Comparison of ENCODE assay signal across 8 cellular contexts in the genomic region with DNA sequence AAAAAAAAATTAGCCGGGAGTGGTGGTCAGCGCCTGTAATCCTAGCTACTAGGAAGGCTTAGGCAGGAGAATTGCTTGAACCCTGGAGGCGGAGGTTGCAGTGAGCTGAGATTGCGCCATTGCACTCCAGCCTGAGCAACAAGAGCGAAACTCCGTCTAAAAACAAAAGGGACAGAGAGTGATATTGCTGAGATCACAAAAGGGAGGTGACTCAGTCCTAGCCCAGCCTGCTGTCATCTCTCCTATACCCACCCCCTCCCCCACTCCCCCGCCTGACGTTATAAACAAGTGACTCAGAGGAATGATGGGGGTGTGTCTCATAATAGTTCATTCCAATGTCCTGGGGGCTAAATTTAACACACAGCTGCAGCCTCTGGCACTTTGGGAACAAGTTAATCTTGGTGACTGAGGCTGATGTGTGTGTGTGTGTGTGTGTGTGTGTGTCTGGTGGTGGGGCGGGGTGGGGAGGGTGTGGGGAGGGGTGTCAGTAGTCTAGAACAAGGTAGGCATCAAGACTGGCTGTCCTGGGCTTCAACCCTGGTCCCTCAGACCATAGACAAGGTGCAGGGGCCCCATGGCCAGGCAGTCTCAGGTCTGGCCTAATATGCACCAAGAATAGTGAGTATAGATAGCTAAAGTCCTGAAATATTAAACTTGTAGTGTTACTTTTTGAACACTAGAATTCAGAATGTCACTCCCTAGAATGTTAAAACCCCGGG. TPM values are rescaled to one million over a fixed set of nuclear protein-coding genes. Genes with fewer than 3 reads are reported as not detected.
DNase-seq lines count a peak whose midpoint lies in the region; ATAC-seq, FAIRE-seq and TF ChIP-seq lines count a peak whose summit lies in the region.

No MANE protein-coding gene starts in this region.

- H4K20me1 ChIP-seq in K562 (replicated peaks; ENCODE audit: control insufficient read depth, insufficient read depth, low read length) = no peaks in the 10 kb centered on the region

- in situ Hi-C loops in Caki2 (cut with HindIII; ENCODE audit: low pct_unique_long_range_greater_than_20kb, low sequenced_read_pairs) (no loop called here), K562 (cut with MboI) (no loop called here), GM13976 (cut with MboI; ENCODE audit: low sequenced_read_pairs, unreplicated experiment) (no loop called here)

- POLR2A ChIA-PET in K562 (lab: Yijun Ruan, JAX) = interaction anchor here (0.5 to 1.3 kb wide), 3 partner anchors 13 to 32 kb away, joined by 3 to 4 read pairs (median 4); no protein-coding TSS in a partner anchor

- TF ChIP-seq CTCF in K562 (IDR thresholded peaks at IDR 0.05 in 2 of 3, conservative IDR thresholded peaks at IDR 0.05 in 1 of 3; ENCODE audit: insufficient read depth in 2 of 3, low read depth in 1 of 3, low read length in 3 of 3) (no peak), kidney epithelial cell (IDR thresholded peaks at IDR 0.05; ENCODE audit: insufficient read depth, low read length, poor library complexity, severe bottlenecking) (no peak), GM13976 (IDR thresholded peaks at IDR 0.05; ENCODE audit: borderline replicate concordance, control extremely low read depth, extremely low read depth, insufficient read depth, missing control alignments) (no peak)

- H3K27ac ChIP-seq in K562 (ENCODE audit: extremely low read depth, low read depth, low read length) = no peak overlapping the region

- H3K4me3 ChIP-seq in K562 (no peak overlapping the region), kidney epithelial cell (ENCODE audit: low read depth, low read length) (no peak overlapping the region)

- peak; percentile 8; the same call in 1 of the 2 replicates for TF ChIP-seq EP300 in K562 (IDR thresholded peaks at IDR 0.05; ENCODE audit: low read length)

- intact Hi-C loops in K562 (cut with micrococcal nuclease) = no loop called here

- no peak overlapping the region for H2AFZ ChIP-seq in K562 (ENCODE audit: low read depth, low read length)

- H3K4me1 ChIP-seq in K562 (replicated peaks in 1 of 2; ENCODE audit: control insufficient read depth in 2 of 2, insufficient read depth in 2 of 2, low read length in 2 of 2) = peaks cover 3 to 26% of the 10 kb centered on the region in 2 experiments; a peak in 3 of 5 replicates

- peak; percentile 94 for ATAC-seq in K562

- H3K27me3 ChIP-seq in K562 (ENCODE audit: control insufficient read depth in 2 of 2, insufficient read depth in 2 of 2, low read length in 2 of 2) (peaks cover 31 to 54% of the 10 kb centered on the region in 2 experiments), kidney epithelial cell (ENCODE audit: control insufficient read depth, insufficient read depth, low read length) (peaks cover 30% of the 10 kb centered on the region)

- H3K36me3 ChIP-seq in K562 (ENCODE audit: control insufficient read depth, insufficient read depth, low read length) = no peaks in the 10 kb centered on the region
- H3K36me3 ChIP-seq in kidney epithelial cell (ENCODE audit: control insufficient read depth, insufficient read depth, low read length) = no peaks in the 10 kb centered on the region

- BruUV-seq in K562 (replicated peaks; lab: Mats Ljungman, UMichigan) = no TSS peak

- no peak overlapping the region for H3K9ac ChIP-seq in K562 (ENCODE audit: insufficient read depth in 1 of 2, low read depth in 2 of 2, low read length in 2 of 2)

- no peak for TF ChIP-seq POLR2A in K562 (conservative IDR thresholded peaks at IDR 0.05)

- H3K4me2 ChIP-seq in K562 (ENCODE audit: insufficient read depth, low read length) = 0 out of 2 replicates have a peak overlapping the region, but pooled peaks have one; percentile 9

- peaks cover 5% of the 10 kb centered on the region for H3K9me1 ChIP-seq in K562 (ENCODE audit: control insufficient read depth, insufficient read depth, low read length)

- 0% methylated on average over 10 of the region's 10 CpGs for WGBS in K562 (ENCODE audit: insufficient coverage, low coverage, missing lambda C conversion rate)

- no peak for TF ChIP-seq RAD21 in K562 (CRISPR knock-in tag; conservative IDR thresholded peaks at IDR 0.05 in 1 of 2, IDR thresholded peaks at IDR 0.05 in 1 of 2)

- no peaks in the 10 kb centered on the region for H3K9me3 ChIP-seq in K562 (replicated peaks; ENCODE audit: control insufficient read depth, insufficient read depth, low read depth, low read length)

- peak; percentile 66 for DNase-seq in Caki2 (ENCODE audit: low read depth)
- peak; percentile 78 for DNase-seq in NCI-H460 (ENCODE audit: extremely low read depth, low read depth)
- peak; percentile 84 to 98 (median 96) for DNase-seq in K562 (ENCODE audit: extremely low read depth in 1 of 4, low spot score in 3 of 4)
- peak; percentile 80 for DNase-seq in kidney epithelial cell (ENCODE audit: low read depth)
- peak; percentile 66 for DNase-seq in stimulated activated CD8-positive, alpha-beta memory T cell treated with anti-CD3 and anti-CD28 coated beads, Interleukin-4, amount 100 ng/mL, for 48 hours
- no peak for DNase-seq in GM13976 (ENCODE audit: low spot score)
- DNase-seq in NCI-H1436 (lab: John Stamatoyannopoulos, UW) = no peak
- no peak for DNase-seq in effector CD4-positive, alpha-beta T cell

- H3K79me2 ChIP-seq in K562 (ENCODE audit: control insufficient read depth, insufficient read depth, low read length) = no peaks in the 10 kb centered on the region

- FAIRE-seq in K562 (lab: Jason Lieb, UNC) = peak; percentile 95

- CTCF ChIA-PET in K562 (lab: Yijun Ruan, JAX; ENCODE audit: low intra/inter-chr PET ratio) = interaction anchor here (0.6 to 1.7 kb wide), 2 partner anchors 60 to 97 kb away, joined by 4 to 6 read pairs; no protein-coding TSS in a partner anchor

RNA-seq across cellular contexts. Expression of a gene that starts 1.3 kb away (rescaled TPM):
- total RNA-seq in Caki2 (2014; rRNA removed; shearing (Covaris generic); ENCODE audit: low replicate concordance) = not detected in 2 replicates
- not detected in 2 replicates for total RNA-seq in NCI-H460 (2014; rRNA removed; shearing (Covaris generic))
- not detected in 2 replicates for polyA plus RNA-seq in NCI-H460 (2014; cell fraction: nucleus; rRNA removed)
- not detected in 2 replicates for total RNA-seq in K562 (2011; cell fraction: chromatin; rRNA removed; ENCODE audit: low replicate concordance)
- total RNA-seq in K562 (2011; cell fraction: nucleolus; rRNA removed) = not detected in 2 replicates
- not detected in 2 replicates for total RNA-seq in K562 (2011; cell fraction: nucleoplasm; rRNA removed)
- total RNA-seq in K562 (2014; rRNA removed) (not detected in 2 replicates), K562 (2014; rRNA removed; fragmentation: Illumina TruSeq; extraction: Trizol) (not detected in 2 replicates), K562 (2015; rRNA removed; fragmentation: Illumina TruSeq; extraction: Trizol) (not detected in 2 replicates), K562 (2021) (not detected in 2 replicates), kidney epithelial cell (not detected in 2 replicates)
- polyA plus RNA-seq in K562 (2011; rRNA removed) (not detected in 2 replicates), K562 (2014; fragmentation: Illumina TruSeq; extraction: Trizol) (not detected in 2 replicates), K562 (2014; fragmentation: Nextera tagmentation; extraction: Ambion mirVana) (not detected), K562 (2014; rRNA removed) (not detected in 2 replicates)
- polyA plus RNA-seq in K562 (2011; cell fraction: cytosol; rRNA removed) = not detected in 2 replicates
- polyA plus RNA-seq in K562 (2011; cell fraction: nucleus; rRNA removed) = not detected in 2 replicates
- polyA plus RNA-seq in K562 (2012) = not detected in 2 replicates
- polyA minus RNA-seq in K562 (2011; rRNA and poly(A)+ RNA removed) = not detected in 2 replicates
- not detected in 2 replicates for polyA minus RNA-seq in K562 (2011; cell fraction: cytosol; rRNA and poly(A)+ RNA removed)
- polyA minus RNA-seq in K562 (2011; cell fraction: nucleus; rRNA and poly(A)+ RNA removed) = not detected in 2 replicates

RNA-seq across cellular contexts. Expression of a gene that starts 18.6 kb away (rescaled TPM):
- total RNA-seq in Caki2 (2014; rRNA removed; shearing (Covaris generic); ENCODE audit: low replicate concordance) = not detected in 2 replicates
- total RNA-seq in NCI-H460 (2014; rRNA removed; shearing (Covaris generic)) = not detected in 2 replicates
- not detected in 2 replicates for polyA plus RNA-seq in NCI-H460 (2014; cell fraction: nucleus; rRNA removed)
- not detected in 2 replicates for total RNA-seq in K562 (2011; cell fraction: chromatin; rRNA removed; ENCODE audit: low replicate concordance)
- not detected in 2 replicates for total RNA-seq in K562 (2011; cell fraction: nucleolus; rRNA removed)
- total RNA-seq in K562 (2011; cell fraction: nucleoplasm; rRNA removed) = not detected in 2 replicates
- not detected in 2 replicates for total RNA-seq in K562 (2014; rRNA removed)
- total RNA-seq in K562 (2014; rRNA removed; fragmentation: Illumina TruSeq; extraction: Trizol) = not detected in 2 replicates
- total RNA-seq in K562 (2015; rRNA removed; fragmentation: Illumina TruSeq; extraction: Trizol) = not detected in 2 replicates
- not detected in 2 replicates for total RNA-seq in K562 (2021)
- polyA plus RNA-seq in K562 (2011; rRNA removed) = not detected in 2 replicates
- polyA plus RNA-seq in K562 (2011; cell fraction: cytosol; rRNA removed) = not detected in 2 replicates
- not detected in 2 replicates for polyA plus RNA-seq in K562 (2011; cell fraction: nucleus; rRNA removed)
- polyA plus RNA-seq in K562 (2012) = not detected in 2 replicates
- not detected in 2 replicates for polyA plus RNA-seq in K562 (2014; fragmentation: Illumina TruSeq; extraction: Trizol)
- not detected for polyA plus RNA-seq in K562 (2014; fragmentation: Nextera tagmentation; extraction: Ambion mirVana)
- not detected in 2 replicates for polyA plus RNA-seq in K562 (2014; rRNA removed)
- not detected in 2 replicates for polyA minus RNA-seq in K562 (2011; rRNA and poly(A)+ RNA removed)
- polyA minus RNA-seq in K562 (2011; cell fraction: cytosol; rRNA and poly(A)+ RNA removed) = not detected in 2 replicates
- polyA minus RNA-seq in K562 (2011; cell fraction: nucleus; rRNA and poly(A)+ RNA removed) = not detected in 2 replicates
- not detected in 2 replicates for total RNA-seq in kidney epithelial cell

RNA-seq across cellular contexts. Expression of a gene that starts 30.5 kb away (rescaled TPM):
- 2.6 and 3.9 TPM in 2 replicates for total RNA-seq in Caki2 (2014; rRNA removed; shearing (Covaris generic); ENCODE audit: low replicate concordance)
- 1.5 TPM in 2 replicates for total RNA-seq in NCI-H460 (2014; rRNA removed; shearing (Covaris generic))
- 2.4 and 2.6 TPM in 2 replicates for polyA plus RNA-seq in NCI-H460 (2014; cell fraction: nucleus; rRNA removed)
- 2.9 and 11.3 TPM in 2 replicates for total RNA-seq in K562 (2011; cell fraction: chromatin; rRNA removed; ENCODE audit: low replicate concordance)
- 7.5 and 7.8 TPM in 2 replicates for total RNA-seq in K562 (2011; cell fraction: nucleolus; rRNA removed)
- total RNA-seq in K562 (2011; cell fraction: nucleoplasm; rRNA removed) = 5.3 and 5.7 TPM in 2 replicates
- 3.4 and 5.0 TPM in 2 replicates for total RNA-seq in K562 (2014; rRNA removed)
- 0.45 and 0.58 TPM in 2 replicates for total RNA-seq in K562 (2014; rRNA removed; fragmentation: Illumina TruSeq; extraction: Trizol)
- total RNA-seq in K562 (2015; rRNA removed; fragmentation: Illumina TruSeq; extraction: Trizol) = 1.8 and 1.9 TPM in 2 replicates
- 2.9 and 4.6 TPM in 2 replicates for total RNA-seq in K562 (2021)
- polyA plus RNA-seq in K562 (2011; rRNA removed) = 1.7 and 2.2 TPM in 2 replicates
- polyA plus RNA-seq in K562 (2011; cell fraction: cytosol; rRNA removed) = 1.8 and 3.3 TPM in 2 replicates
- 4.4 and 8.8 TPM in 2 replicates for polyA plus RNA-seq in K562 (2011; cell fraction: nucleus; rRNA removed)
- polyA plus RNA-seq in K562 (2012) = 1.8 and 2.8 TPM in 2 replicates
- 1.6 and 2.3 TPM in 2 replicates for polyA plus RNA-seq in K562 (2014; fragmentation: Illumina TruSeq; extraction: Trizol)
- polyA plus RNA-seq in K562 (2014; fragmentation: Nextera tagmentation; extraction: Ambion mirVana) = under 1 TPM in 1 of 2 experiments, not detected in 1; 0.11 TPM
- 2.7 and 2.9 TPM in 2 replicates for polyA plus RNA-seq in K562 (2014; rRNA removed)
- 1.8 and 2.8 TPM in 2 replicates for polyA minus RNA-seq in K562 (2011; rRNA and poly(A)+ RNA removed)
- 2.0 and 2.1 TPM in 2 replicates for polyA minus RNA-seq in K562 (2011; cell fraction: cytosol; rRNA and poly(A)+ RNA removed)
- 5.9 and 7.1 TPM in 2 replicates for polyA minus RNA-seq in K562 (2011; cell fraction: nucleus; rRNA and poly(A)+ RNA removed)
- total RNA-seq in kidney epithelial cell = 8.8 and 11.1 TPM in 2 replicates

Comparison
In these comparisons a context has a peak if more than half of its experiments do, and no peak if none do; other contexts are left out.
1. DNase-seq: peak in Caki2 (single experiment), NCI-H460 (single experiment), K562 (4 of 4), kidney epithelial cell (single experiment) and stimulated activated CD8-positive, alpha-beta memory T cell treated with anti-CD3 and anti-CD28 coated beads, Interleukin-4, amount 100 ng/mL, for 48 hours (single experiment); none in GM13976 (single experiment), NCI-H1436 (single experiment) and effector CD4-positive, alpha-beta T cell (single experiment).